Comparison of ENCODE assay signal across 21 cellular contexts in genomic region chr11:41921991-41922390, GRCh38.
"Had no signal": no experiment of that assay in that cellular context is flagged by ENCODE, and none has a peak within 500 bp of the region (broad histone marks: within the 10 kb centered on the region; RNA-seq: fewer than 3 reads in every experiment).

No MANE protein-coding gene starts in this region.

- H3K79me2 ChIP-seq: parathyroid adenoma had no signal

- H3K27ac Mint-ChIP-seq: activated B cell treated with CpG ODN at 0.5 μM for 24 hours; activated CD4-positive, alpha-beta T cell treated with anti-CD3 and anti-CD28 coated beads for 36 hours; activated naive CD8-positive, alpha-beta T cell treated with anti-CD3 and anti-CD28 coated beads for 36 hours; activated T-helper 2 cell treated with anti-CD3 and anti-CD28 coated beads, Interferon-gamma antibody, Interleukin-2, Interleukin-4, amounts not matched to agents 10 μg/mL and 5 μg/mL and 100 μg/mL, durations not matched to agents 14 hours and 24 hours and 36 hours; natural killer cell treated with Interleukin-12 subunit alpha and Interleukin-12 subunit beta and Interleukin-15 and Interleukin-18, amount 100 ng/mL, for 72 hours had no signal

- H3K9ac ChIP-seq: parathyroid adenoma had no signal

- FAIRE-seq: islet of Langerhans had no signal

- H3K9me3 ChIP-seq: colonic mucosa, upper lobe of left lung had no signal

- H3K4me1 ChIP-seq: breast epithelium, colonic mucosa, heart right ventricle, parathyroid adenoma, upper lobe of left lung had no signal

- H3K4me1 Mint-ChIP-seq: activated B cell treated with CpG ODN at 0.5 μM for 24 hours; activated CD4-positive, alpha-beta T cell treated with anti-CD3 and anti-CD28 coated beads for 36 hours; activated naive CD8-positive, alpha-beta T cell treated with anti-CD3 and anti-CD28 coated beads for 36 hours had no signal

- H3K36me3 ChIP-seq: breast epithelium, colonic mucosa, heart right ventricle, upper lobe of left lung had no signal

- H3K4me3 Mint-ChIP-seq: activated B cell treated with CpG ODN at 0.5 μM for 24 hours; activated CD4-positive, alpha-beta T cell treated with anti-CD3 and anti-CD28 coated beads for 36 hours; activated naive CD8-positive, alpha-beta T cell treated with anti-CD3 and anti-CD28 coated beads for 36 hours; activated T-cell treated with anti-CD3 and anti-CD28 coated beads, Interleukin-2, amount 50 U/mL, for 4 hours; natural killer cell treated with Interleukin-12 subunit alpha and Interleukin-12 subunit beta and Interleukin-15 and Interleukin-18, amount 100 ng/mL, for 72 hours had no signal

- H2AFZ ChIP-seq: parathyroid adenoma had no signal

- DNase-seq: activated B cell treated with CpG ODN at 0.5 μM for 24 hours; activated CD4-positive, alpha-beta T cell treated with anti-CD3 and anti-CD28 coated beads for 36 hours; activated CD4-positive, alpha-beta T cell treated with anti-CD3 and anti-CD28 coated beads, Interleukin-2, amount 50 U/mL, for 48 hours; activated CD8-positive, alpha-beta memory T cell treated with anti-CD3 and anti-CD28 coated beads, Interleukin-2, amount 50 U/mL, for 48 hours; activated naive CD4-positive, alpha-beta T cell; activated naive CD8-positive, alpha-beta T cell treated with anti-CD3 and anti-CD28 coated beads for 36 hours; activated T-cell treated with anti-CD3 and anti-CD28 coated beads, Interleukin-2, amount 50 U/mL, for 4 hours; colonic mucosa; dorsolateral prefrontal cortex; heart right ventricle; nucleus accumbens; right cardiac atrium; stimulated activated CD4-positive, alpha-beta T cell treated with anti-CD3 and anti-CD28 coated beads, Interleukin-4, amount 100 ng/mL, for 4 hours; stimulated activated naive CD8-positive, alpha-beta T cell treated with anti-CD3 and anti-CD28 coated beads, Interleukin-15, Interleukin-2, amounts not matched to agents 100 U/mL and 50 U/mL, for 24 hours; T1000; upper lobe of left lung had no signal

- H3K27me3 ChIP-seq: breast epithelium, colonic mucosa, heart right ventricle, upper lobe of left lung had no signal

- H3K36me3 Mint-ChIP-seq: activated naive CD8-positive, alpha-beta T cell treated with anti-CD3 and anti-CD28 coated beads for 36 hours had no signal

- H3K27ac ChIP-seq: breast epithelium, colonic mucosa, dorsolateral prefrontal cortex, heart right ventricle, parathyroid adenoma, upper lobe of left lung had no signal

- H3K4me3 ChIP-seq: breast epithelium, colonic mucosa, dorsolateral prefrontal cortex, heart right ventricle, upper lobe of left lung had no signal

- H3K27me3 Mint-ChIP-seq: activated B cell treated with CpG ODN at 0.5 μM for 24 hours; activated CD4-positive, alpha-beta T cell treated with anti-CD3 and anti-CD28 coated beads for 36 hours; activated naive CD8-positive, alpha-beta T cell treated with anti-CD3 and anti-CD28 coated beads for 36 hours; natural killer cell treated with Interleukin-12 subunit alpha and Interleukin-12 subunit beta and Interleukin-15 and Interleukin-18, amount 100 ng/mL, for 72 hours had no signal
